Comparison of ENCODE assay signal across 24 cellular contexts in the genomic region with DNA sequence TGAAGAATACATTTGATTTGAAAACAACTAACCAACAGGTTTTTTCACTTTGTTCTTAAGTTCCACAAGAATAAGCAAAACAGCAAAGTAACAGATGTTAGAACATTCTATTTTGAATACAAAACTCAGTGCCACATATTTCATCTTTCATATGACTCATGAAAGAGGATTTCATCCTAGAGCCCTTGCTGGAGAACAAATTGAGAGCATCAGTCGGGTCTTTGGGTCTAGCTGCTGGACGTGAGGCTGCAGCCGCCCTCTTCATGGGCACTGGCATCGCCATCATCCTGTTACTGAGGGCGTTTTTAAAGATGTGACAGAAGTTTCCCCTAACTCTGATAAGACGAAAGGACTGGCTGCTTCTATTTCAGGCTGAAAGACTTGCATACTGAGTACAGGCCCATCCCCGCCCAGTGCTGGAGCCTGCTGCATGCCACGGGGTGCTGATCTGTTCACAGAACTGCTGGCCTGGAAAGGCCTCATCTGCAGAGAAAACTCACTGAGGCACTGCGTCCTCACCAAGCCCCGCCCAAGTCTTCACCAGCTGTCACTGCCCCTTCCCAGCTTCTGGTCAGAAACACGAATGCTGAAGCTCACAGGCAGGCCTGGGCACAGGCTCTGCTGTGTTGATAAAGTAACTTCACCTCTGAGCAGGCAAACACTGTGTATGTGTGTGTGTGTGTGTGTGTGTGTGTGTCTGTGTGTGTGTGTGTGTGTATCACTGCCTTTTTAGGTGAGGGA.
A peak's percentile ranks its signal among the peaks of the same experiment; 100 is the strongest.
DNase-seq lines count a peak whose midpoint lies in the region; ATAC-seq and TF ChIP-seq lines count a peak whose summit lies in the region.
"Had no signal": no experiment of that assay in that cellular context is flagged by ENCODE, and none has a peak within 500 bp of the region (broad histone marks: within the 10 kb centered on the region; RNA-seq: fewer than 3 reads in every experiment).

No MANE protein-coding gene starts in this region.

- ATAC-seq in left cardiac atrium (peak; percentile 39 to 44), Right ventricle myocardium inferior (no peak), GM19395 (IDR thresholded peaks at IDR 0.05; ENCODE audit: unreplicated experiment) (no peak)
- ATAC-seq: A549, SK-N-SH treated with all-trans-retinoic acid at 6 μM for 48 hours, upper lobe of right lung had no signal

- intact Hi-C loops in left cardiac atrium (cut with DNase I) (no loop called here), Right ventricle myocardium inferior (cut with DNase I) (no loop called here)
- intact Hi-C loops in activated T-helper 2 cell treated with anti-CD3 and anti-CD28 coated beads, Interferon-gamma antibody, Interleukin-2, Interleukin-4, amounts not matched to agents 10 μg/mL and 5 μg/mL and 100 μg/mL, durations not matched to agents 14 hours and 24 hours and 36 hours (cut with micrococcal nuclease), result loop anchor here (10.0 kb wide), 1 partner anchor 118 kb away; no protein-coding TSS in a partner anchor

- H3K9me3 Mint-ChIP-seq in glutamatergic neuron (ENCODE audit: unreplicated experiment), result no peaks in the 10 kb centered on the region
- H3K9me3 Mint-ChIP-seq in activated T-helper 2 cell treated with anti-CD3 and anti-CD28 coated beads, Interferon-gamma antibody, Interleukin-2, Interleukin-4, amounts not matched to agents 10 μg/mL and 5 μg/mL and 100 μg/mL, durations not matched to agents 14 hours and 24 hours and 36 hours, result no peaks in the 10 kb centered on the region
- H3K9me3 Mint-ChIP-seq: activated CD4-positive, alpha-beta T cell treated with anti-CD3 and anti-CD28 coated beads, Interleukin-2, amount 10 ng/mL, durations not matched to agents 7 days and 5 days; activated naive CD4-positive, alpha-beta T cell treated with anti-CD3 and anti-CD28 coated beads, Interleukin-2, amount 10 ng/mL, durations not matched to agents 7 days and 5 days had no signal

- no peak overlapping the region for H3K4me3 ChIP-seq in brain microvascular endothelial cell (ENCODE audit: low read depth, low read length)
- H3K4me3 ChIP-seq: A549, lung, prostate gland, upper lobe of right lung had no signal

- peaks cover 12% of the 10 kb centered on the region for H3K4me1 Mint-ChIP-seq in glutamatergic neuron (ENCODE audit: low read depth, unreplicated experiment)
- H3K4me1 Mint-ChIP-seq in activated T-helper 2 cell treated with anti-CD3 and anti-CD28 coated beads, Interferon-gamma antibody, Interleukin-2, Interleukin-4, amounts not matched to agents 10 μg/mL and 5 μg/mL and 100 μg/mL, durations not matched to agents 14 hours and 24 hours and 36 hours (ENCODE audit: low read depth), result peaks cover 4% of the 10 kb centered on the region

- H3K36me3 Mint-ChIP-seq in glutamatergic neuron (ENCODE audit: unreplicated experiment), result peaks cover 7% of the 10 kb centered on the region
- peaks cover 23% of the 10 kb centered on the region for H3K36me3 Mint-ChIP-seq in activated T-helper 2 cell treated with anti-CD3 and anti-CD28 coated beads, Interferon-gamma antibody, Interleukin-2, Interleukin-4, amounts not matched to agents 10 μg/mL and 5 μg/mL and 100 μg/mL, durations not matched to agents 14 hours and 24 hours and 36 hours (ENCODE audit: low read depth)

- H3K27ac Mint-ChIP-seq in glutamatergic neuron (ENCODE audit: unreplicated experiment), result peak overlapping the region; percentile 76
- no peak overlapping the region for H3K27ac Mint-ChIP-seq in activated T-helper 2 cell treated with anti-CD3 and anti-CD28 coated beads, Interferon-gamma antibody, Interleukin-2, Interleukin-4, amounts not matched to agents 10 μg/mL and 5 μg/mL and 100 μg/mL, durations not matched to agents 14 hours and 24 hours and 36 hours
- H3K27ac Mint-ChIP-seq: activated CD4-positive, alpha-beta T cell treated with anti-CD3 and anti-CD28 coated beads, Interleukin-2, amount 10 ng/mL, durations not matched to agents 7 days and 5 days; activated naive CD4-positive, alpha-beta T cell treated with anti-CD3 and anti-CD28 coated beads, Interleukin-2, amount 10 ng/mL, durations not matched to agents 7 days and 5 days had no signal

- H3K27me3 ChIP-seq in brain microvascular endothelial cell (replicated peaks), result no peaks in the 10 kb centered on the region
- H3K27me3 ChIP-seq: upper lobe of right lung had no signal

- DNase-seq in left cardiac atrium, result no peak
- DNase-seq in Right ventricle myocardium inferior (ENCODE audit: missing footprints), result no peak
- peak; percentile 46 for DNase-seq in glutamatergic neuron
- no peak for DNase-seq in brain microvascular endothelial cell
- DNase-seq in activated T-helper 2 cell treated with anti-CD3 and anti-CD28 coated beads, Interferon-gamma antibody, Interleukin-2, Interleukin-4, amounts not matched to agents 10 μg/mL and 5 μg/mL and 100 μg/mL, durations not matched to agents 14 hours and 24 hours and 36 hours (ENCODE audit: low spot score), result no peak
- DNase-seq in NCI-H82 treated with DMSO at 0.1 percent for 48 hours (lab: John Stamatoyannopoulos, UW; ENCODE audit: unreplicated experiment), result no peak
- DNase-seq: activated CD4-positive, alpha-beta T cell treated with anti-CD3 and anti-CD28 coated beads, Interleukin-2, amount 10 ng/mL, durations not matched to agents 7 days and 5 days; activated naive CD4-positive, alpha-beta T cell treated with anti-CD3 and anti-CD28 coated beads, Interleukin-2, amount 10 ng/mL, durations not matched to agents 7 days and 5 days; activated T-cell treated with anti-CD3 and anti-CD28 coated beads, Interleukin-2, amount 50 U/mL, for 48 hours; islet precursor cell; NCI-H1105; NCI-H2029; NCI-H345; NCI-H748 treated with DMSO at 0.1 percent for 48 hours; T1000; upper lobe of right lung had no signal

- no peak overlapping the region for H3K4me3 Mint-ChIP-seq in glutamatergic neuron (ENCODE audit: unreplicated experiment)
- no peak overlapping the region for H3K4me3 Mint-ChIP-seq in activated T-helper 2 cell treated with anti-CD3 and anti-CD28 coated beads, Interferon-gamma antibody, Interleukin-2, Interleukin-4, amounts not matched to agents 10 μg/mL and 5 μg/mL and 100 μg/mL, durations not matched to agents 14 hours and 24 hours and 36 hours (ENCODE audit: low read depth)
- H3K4me3 Mint-ChIP-seq: activated CD4-positive, alpha-beta T cell treated with anti-CD3 and anti-CD28 coated beads, Interleukin-2, amount 10 ng/mL, durations not matched to agents 7 days and 5 days; activated naive CD4-positive, alpha-beta T cell treated with anti-CD3 and anti-CD28 coated beads, Interleukin-2, amount 10 ng/mL, durations not matched to agents 7 days and 5 days had no signal

- H3K27me3 Mint-ChIP-seq in glutamatergic neuron (ENCODE audit: unreplicated experiment), result peaks cover 4% of the 10 kb centered on the region
- H3K27me3 Mint-ChIP-seq in activated T-helper 2 cell treated with anti-CD3 and anti-CD28 coated beads, Interferon-gamma antibody, Interleukin-2, Interleukin-4, amounts not matched to agents 10 μg/mL and 5 μg/mL and 100 μg/mL, durations not matched to agents 14 hours and 24 hours and 36 hours (ENCODE audit: low read depth), result no peaks in the 10 kb centered on the region
- H3K27me3 Mint-ChIP-seq: activated CD4-positive, alpha-beta T cell treated with anti-CD3 and anti-CD28 coated beads, Interleukin-2, amount 10 ng/mL, durations not matched to agents 7 days and 5 days; activated naive CD4-positive, alpha-beta T cell treated with anti-CD3 and anti-CD28 coated beads, Interleukin-2, amount 10 ng/mL, durations not matched to agents 7 days and 5 days had no signal

- in situ Hi-C loops in brain microvascular endothelial cell (cut with HindIII; ENCODE audit: low pct_ligation_motif_present, low sequenced_read_pairs), result no loop called here

- no peaks in the 10 kb centered on the region for H3K36me3 ChIP-seq in brain microvascular endothelial cell (replicated peaks)
- H3K36me3 ChIP-seq: prostate gland had no signal

- H3K27ac ChIP-seq in angular gyrus (ENCODE audit: low read depth, low read length), result peak overlapping the region; percentile 37
- no peak overlapping the region for H3K27ac ChIP-seq in brain microvascular endothelial cell
- H3K27ac ChIP-seq: A549, C4-2B, prostate gland, RWPE1, upper lobe of right lung had no signal

- TF ChIP-seq CTCF in glutamatergic neuron (IDR thresholded peaks at IDR 0.05; ENCODE audit: partially characterized antibody, unreplicated experiment), result no peak
- TF ChIP-seq CTCF in brain microvascular endothelial cell (IDR thresholded peaks at IDR 0.05; ENCODE audit: low read depth, low read length, missing control alignments), result no peak

Comparison
In these comparisons a context has a peak if more than half of its experiments do, and no peak if none do; other contexts are left out.
1. ATAC-seq: peak in left cardiac atrium (2 of 2); none in Right ventricle myocardium inferior (single experiment) and GM19395 (single experiment).